ENCODE assay signal across 1 cellular context in the genomic region with DNA sequence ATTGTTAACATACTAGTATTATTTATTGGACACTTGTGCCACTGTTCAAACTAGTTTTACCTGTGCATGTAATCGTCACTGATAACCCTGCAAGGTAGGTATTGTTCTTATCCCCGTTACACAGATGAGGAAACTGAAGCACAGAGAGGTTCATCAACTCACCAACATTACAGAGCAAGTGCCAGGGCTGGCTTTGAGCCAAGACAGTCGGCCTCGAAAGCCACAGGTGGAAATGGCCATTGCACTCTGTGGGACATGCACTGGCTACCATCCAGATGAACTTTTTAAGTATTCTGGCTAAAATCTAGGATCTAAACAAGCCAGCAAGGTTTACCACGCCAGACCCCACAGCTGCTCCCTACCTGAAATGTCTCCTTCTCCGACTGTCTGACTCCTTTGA.
TF ChIP-seq lines count a peak whose summit lies in the region.

No MANE protein-coding gene starts in this region.

TF ChIP-seq in endothelial cell of umbilical vein, 7 proteins besides CTCF, POLR2A, EP300 and RAD21:
- TF ChIP-seq MYC (IDR thresholded peaks at IDR 0.05; ENCODE audit: low read depth, low read length) (no peak), POLR2AphosphoS5 (IDR thresholded peaks at IDR 0.05; ENCODE audit: insufficient read depth, low read depth, low read length) (no peak), JUN (IDR thresholded peaks at IDR 0.05; ENCODE audit: borderline replicate concordance, insufficient read depth, insufficient read length, low read depth) (no peak), GATA2 (IDR thresholded peaks at IDR 0.05; ENCODE audit: insufficient read depth, insufficient read length, low read depth, low read length) (no peak), FOS (IDR thresholded peaks at IDR 0.05; ENCODE audit: borderline replicate concordance, insufficient read depth, low read length) (no peak), EZH2 (IDR thresholded peaks at IDR 0.05; ENCODE audit: borderline replicate concordance, low read depth, low read length, severe bottlenecking) (no peak)
- TF ChIP-seq, protein P1, sequence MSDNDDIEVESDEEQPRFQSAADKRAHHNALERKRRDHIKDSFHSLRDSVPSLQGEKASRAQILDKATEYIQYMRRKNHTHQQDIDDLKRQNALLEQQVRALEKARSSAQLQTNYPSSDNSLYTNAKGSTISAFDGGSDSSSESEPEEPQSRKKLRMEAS (IDR thresholded peaks at IDR 0.05; ENCODE audit: insufficient read depth, insufficient read length), result no peak
